ENCODE assay signal across 19 cellular contexts in genomic region chr9:3080951-3081350, GRCh38.
DNase-seq lines count a peak whose midpoint lies in the region; ATAC-seq, FAIRE-seq and TF ChIP-seq lines count a peak whose summit lies in the region.
"Had no signal": no experiment of that assay in that cellular context is flagged by ENCODE, and none has a peak within 500 bp of the region (broad histone marks: within the 10 kb centered on the region; RNA-seq: fewer than 3 reads in every experiment).

No MANE protein-coding gene starts in this region.

- H3K9me3 ChIP-seq in SK-N-SH (no peaks in the 10 kb centered on the region), heart right ventricle (peaks cover 0 to 6% (median 0%) of the 10 kb centered on the region in 11 donors)
- H3K9me3 ChIP-seq: BLaER1, Caco-2 had no signal

- H3K9me3 Mint-ChIP-seq in stimulated activated memory B cell treated with anti-CD40 and anti-IgM and Interleukin-4, amounts not matched to agents 10 μg/mL and 1 μg/mL and 100 μg/mL, for 72 hours, result no peaks in the 10 kb centered on the region
- H3K9me3 Mint-ChIP-seq: CD8-positive, alpha-beta memory T cell had no signal

- no peaks in the 10 kb centered on the region for H3K79me2 ChIP-seq in SK-N-SH (ENCODE audit: insufficient read depth)

- no peaks in the 10 kb centered on the region for H3K4me1 ChIP-seq in SK-N-SH (ENCODE audit: control insufficient read depth in 1 of 2, insufficient read depth in 2 of 2, low read depth in 1 of 2, low read length in 1 of 2)
- no peaks in the 10 kb centered on the region for H3K4me1 ChIP-seq in heart right ventricle
- H3K4me1 ChIP-seq: BLaER1, Caco-2 had no signal

- TF ChIP-seq RAD21 in SK-N-SH (IDR thresholded peaks at IDR 0.05; ENCODE audit: low read length), result no peak

- H3K36me3 Mint-ChIP-seq in stimulated activated memory B cell treated with anti-CD40 and anti-IgM and Interleukin-4, amounts not matched to agents 10 μg/mL and 1 μg/mL and 100 μg/mL, for 72 hours, result no peaks in the 10 kb centered on the region
- H3K36me3 Mint-ChIP-seq: CD8-positive, alpha-beta memory T cell had no signal

- DNase-seq in SK-N-SH, result no peak
- peak; percentile 65 for DNase-seq in HT1080 (ENCODE audit: low read depth)
- DNase-seq in bronchial epithelial cell (ENCODE audit: low read depth), result peak; percentile 23
- no peak for DNase-seq in heart right ventricle
- DNase-seq: AML-193; Caco-2; CD8-positive, alpha-beta memory T cell; DND-41 had no signal

- H3F3A ChIP-seq in SK-N-SH (replicated peaks; ENCODE audit: insufficient read depth), result no peaks in the 10 kb centered on the region

- no peaks in the 10 kb centered on the region for H3K9me2 ChIP-seq in SK-N-SH

- H3K4me2 ChIP-seq in SK-N-SH, result no peak overlapping the region
- H3K4me2 ChIP-seq: BLaER1, KMS-11 had no signal

- H3K27ac Mint-ChIP-seq in stimulated activated memory B cell treated with anti-CD40 and anti-IgM and Interleukin-4, amounts not matched to agents 10 μg/mL and 1 μg/mL and 100 μg/mL, for 72 hours, result no peak overlapping the region
- H3K27ac Mint-ChIP-seq: CD8-positive, alpha-beta memory T cell had no signal

- no peaks in the 10 kb centered on the region for H4K20me1 ChIP-seq in SK-N-SH (ENCODE audit: insufficient read depth)
- H4K20me1 ChIP-seq: BLaER1 had no signal

- H3K27me3 Mint-ChIP-seq in stimulated activated memory B cell treated with anti-CD40 and anti-IgM and Interleukin-4, amounts not matched to agents 10 μg/mL and 1 μg/mL and 100 μg/mL, for 72 hours, result no peaks in the 10 kb centered on the region
- H3K27me3 Mint-ChIP-seq: CD8-positive, alpha-beta memory T cell had no signal

- H3K4me1 Mint-ChIP-seq in stimulated activated memory B cell treated with anti-CD40 and anti-IgM and Interleukin-4, amounts not matched to agents 10 μg/mL and 1 μg/mL and 100 μg/mL, for 72 hours, result no peaks in the 10 kb centered on the region
- H3K4me1 Mint-ChIP-seq: CD8-positive, alpha-beta memory T cell had no signal

- no peak overlapping the region for H3K4me3 Mint-ChIP-seq in stimulated activated memory B cell treated with anti-CD40 and anti-IgM and Interleukin-4, amounts not matched to agents 10 μg/mL and 1 μg/mL and 100 μg/mL, for 72 hours
- H3K4me3 Mint-ChIP-seq: CD8-positive, alpha-beta memory T cell had no signal

- 33% methylated on average over 3 of the region's 3 CpGs for whole genome bisulfite sequencing in SK-N-SH (ENCODE audit: low lambda C conversion rate)
- 79 to 80% methylated on average over 3 of the region's 3 CpGs for WGBS in heart right ventricle, 2 donors

- peak overlapping the region; percentile 8; the same call in 1 of the 2 replicates for H2AFZ ChIP-seq in SK-N-SH (ENCODE audit: low read depth)

- no peak overlapping the region for H3K27ac ChIP-seq in SK-N-SH (ENCODE audit: low read depth in 2 of 2, low read length in 1 of 2)
- no peak overlapping the region for H3K27ac ChIP-seq in heart right ventricle
- H3K27ac ChIP-seq: 22Rv1, BLaER1, HL-60, KMS-11 had no signal

- H3K27me3 ChIP-seq in SK-N-SH (ENCODE audit: insufficient read depth), result no peaks in the 10 kb centered on the region
- H3K27me3 ChIP-seq in bronchial epithelial cell (ENCODE audit: control insufficient read depth, insufficient read depth, low read length), result no peaks in the 10 kb centered on the region
- no peaks in the 10 kb centered on the region for H3K27me3 ChIP-seq in heart right ventricle
- H3K27me3 ChIP-seq: BLaER1 had no signal

- TF ChIP-seq CTCF in SK-N-SH (IDR thresholded peaks at IDR 0.05), result no peak
- no peak for TF ChIP-seq CTCF in bronchial epithelial cell (IDR thresholded peaks at IDR 0.05; ENCODE audit: insufficient read depth, low read length, severe bottlenecking)
- no peak for TF ChIP-seq CTCF in heart right ventricle (IDR thresholded peaks at IDR 0.05)

- ATAC-seq in SK-N-SH treated with all-trans-retinoic acid at 6 μM for 48 hours (no peak), GM18867 (IDR thresholded peaks at IDR 0.05; ENCODE audit: unreplicated experiment) (no peak), heart right ventricle (no peak)
- ATAC-seq in stimulated activated memory B cell treated with anti-CD40 and anti-IgM and Interleukin-4, amounts not matched to agents 10 μg/mL and 1 μg/mL and 100 μg/mL, for 72 hours, result no peak
- ATAC-seq: HCT116 had no signal

- no peak for TF ChIP-seq EP300 in SK-N-SH (IDR thresholded peaks at IDR 0.05; ENCODE audit: borderline replicate concordance in 1 of 2, low read depth in 1 of 2, low read length in 1 of 2)

- H3K9ac ChIP-seq in SK-N-SH, result no peak overlapping the region
- H3K9ac ChIP-seq: BLaER1, KMS-11 had no signal

- POLR2A ChIA-PET in SK-N-SH (lab: Yijun Ruan, JAX), result no interaction called here

- H3K4me3 ChIP-seq in SK-N-SH (ENCODE audit: low read depth in 2 of 2, low read length in 1 of 2) (no peak overlapping the region), bronchial epithelial cell (ENCODE audit: low read depth, low read length) (no peak overlapping the region), heart right ventricle (no peak overlapping the region)
- H3K4me3 ChIP-seq: BLaER1 had no signal

- CTCF ChIA-PET in SK-N-SH (lab: Yijun Ruan, JAX), result no interaction called here

- no peaks in the 10 kb centered on the region for H3K36me3 ChIP-seq in SK-N-SH (replicated peaks in 1 of 2; ENCODE audit: control insufficient read depth in 1 of 2, insufficient read depth in 2 of 2, low read length in 1 of 2)
- H3K36me3 ChIP-seq in bronchial epithelial cell (ENCODE audit: control insufficient read depth, insufficient read depth, low read length), result no peaks in the 10 kb centered on the region
- H3K36me3 ChIP-seq in heart right ventricle, result no peaks in the 10 kb centered on the region
- H3K36me3 ChIP-seq: BLaER1 had no signal

- intact Hi-C loops in heart right ventricle (cut with DNase I), result no loop called here

- FAIRE-seq in bronchial epithelial cell (lab: Jason Lieb, UNC), result no peak
- FAIRE-seq: G401.6, GM12891, H1 had no signal

TF ChIP-seq in SK-N-SH, 30 proteins besides CTCF, POLR2A, EP300 and RAD21 (continues in another document):
- TF ChIP-seq NFIC (IDR thresholded peaks at IDR 0.05; ENCODE audit: borderline replicate concordance) (no peak), MXI1 (IDR thresholded peaks at IDR 0.05; ENCODE audit: low read depth, low read length) (no peak), SMC3 (IDR thresholded peaks at IDR 0.05; ENCODE audit: low read depth, low read length) (no peak), SIN3A (IDR thresholded peaks at IDR 0.05; ENCODE audit: borderline replicate concordance, low read depth, low read length) (no peak), RXRA (IDR thresholded peaks at IDR 0.05; ENCODE audit: borderline replicate concordance, low read depth) (no peak), USF1 (IDR thresholded peaks at IDR 0.05; ENCODE audit: borderline replicate concordance, low read depth) (no peak), FOSL2 (IDR thresholded peaks at IDR 0.05; ENCODE audit: borderline replicate concordance, low read depth) (no peak), MAX (IDR thresholded peaks at IDR 0.05; ENCODE audit: low read depth) (no peak), POLR2AphosphoS5 (IDR thresholded peaks at IDR 0.05; ENCODE audit: low read depth, low read length) (no peak), MEF2A (IDR thresholded peaks at IDR 0.05; ENCODE audit: borderline replicate concordance, low read depth) (no peak), CHD2 (IDR thresholded peaks at IDR 0.05; ENCODE audit: low read length, partially characterized antibody) (no peak)

TF ChIP-seq in SK-N-SH treated with all-trans-retinoic acid at 6 μM for 48 hours, 23 proteins besides CTCF, POLR2A, EP300 and RAD21 (continues in another document):
- TF ChIP-seq ESRRG (CRISPR knock-in tag; IDR thresholded peaks at IDR 0.05) (no peak), BACH2 (CRISPR knock-in tag; IDR thresholded peaks at IDR 0.05; ENCODE audit: borderline replicate concordance) (no peak), ZC3H10 (CRISPR knock-in tag; IDR thresholded peaks at IDR 0.05) (no peak), PATZ1 (CRISPR knock-in tag; IDR thresholded peaks at IDR 0.05; ENCODE audit: borderline replicate concordance) (no peak), TCF4 (CRISPR knock-in tag; IDR thresholded peaks at IDR 0.05; ENCODE audit: borderline replicate concordance) (no peak), ZNF8 (CRISPR knock-in tag; IDR thresholded peaks at IDR 0.05) (no peak), RARB (CRISPR knock-in tag; IDR thresholded peaks at IDR 0.05) (no peak)
- TF ChIP-seq, protein P1, sequence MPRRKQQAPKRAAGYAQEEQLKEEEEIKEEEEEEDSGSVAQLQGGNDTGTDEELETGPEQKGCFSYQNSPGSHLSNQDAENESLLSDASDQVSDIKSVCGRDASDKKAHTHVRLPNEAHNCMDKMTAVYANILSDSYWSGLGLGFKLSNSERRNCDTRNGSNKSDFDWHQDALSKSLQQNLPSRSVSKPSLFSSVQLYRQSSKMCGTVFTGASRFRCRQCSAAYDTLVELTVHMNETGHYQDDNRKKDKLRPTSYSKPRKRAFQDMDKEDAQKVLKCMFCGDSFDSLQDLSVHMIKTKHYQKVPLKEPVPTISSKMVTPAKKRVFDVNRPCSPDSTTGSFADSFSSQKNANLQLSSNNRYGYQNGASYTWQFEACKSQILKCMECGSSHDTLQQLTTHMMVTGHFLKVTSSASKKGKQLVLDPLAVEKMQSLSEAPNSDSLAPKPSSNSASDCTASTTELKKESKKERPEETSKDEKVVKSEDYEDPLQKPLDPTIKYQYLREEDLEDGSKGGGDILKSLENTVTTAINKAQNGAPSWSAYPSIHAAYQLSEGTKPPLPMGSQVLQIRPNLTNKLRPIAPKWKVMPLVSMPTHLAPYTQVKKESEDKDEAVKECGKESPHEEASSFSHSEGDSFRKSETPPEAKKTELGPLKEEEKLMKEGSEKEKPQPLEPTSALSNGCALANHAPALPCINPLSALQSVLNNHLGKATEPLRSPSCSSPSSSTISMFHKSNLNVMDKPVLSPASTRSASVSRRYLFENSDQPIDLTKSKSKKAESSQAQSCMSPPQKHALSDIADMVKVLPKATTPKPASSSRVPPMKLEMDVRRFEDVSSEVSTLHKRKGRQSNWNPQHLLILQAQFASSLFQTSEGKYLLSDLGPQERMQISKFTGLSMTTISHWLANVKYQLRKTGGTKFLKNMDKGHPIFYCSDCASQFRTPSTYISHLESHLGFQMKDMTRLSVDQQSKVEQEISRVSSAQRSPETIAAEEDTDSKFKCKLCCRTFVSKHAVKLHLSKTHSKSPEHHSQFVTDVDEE (CRISPR knock-in tag; IDR thresholded peaks at IDR 0.05), result no peak

Comparison
In these comparisons a context has a peak if more than half of its experiments do, and no peak if none do; other contexts are left out.
1. DNase-seq: peak in HT1080 (single experiment) and bronchial epithelial cell (single experiment); none in SK-N-SH (single experiment) and heart right ventricle (0 of 2).